ENCODE assay signal across 19 cellular contexts in genomic region chr15:91967935-91968605, GRCh38.
DNase-seq lines count a peak whose midpoint lies in the region; ATAC-seq, FAIRE-seq and TF ChIP-seq lines count a peak whose summit lies in the region.
"Had no signal": no experiment of that assay in that cellular context is flagged by ENCODE, and none has a peak within 500 bp of the region (broad histone marks: within the 10 kb centered on the region; RNA-seq: fewer than 3 reads in every experiment).

No MANE protein-coding gene starts in this region.

- no peak for TF ChIP-seq CTCF in AG10803 (conservative IDR thresholded peaks at IDR 0.05; ENCODE audit: low read length)
- no peak for TF ChIP-seq CTCF in bronchial epithelial cell (IDR thresholded peaks at IDR 0.05; ENCODE audit: insufficient read depth, low read length, severe bottlenecking)

- H3K27me3 ChIP-seq in bronchial epithelial cell (ENCODE audit: control insufficient read depth, insufficient read depth, low read length) (no peaks in the 10 kb centered on the region), layer of hippocampus (ENCODE audit: control insufficient read depth, insufficient read depth, low read length) (no peaks in the 10 kb centered on the region)
- H3K27me3 ChIP-seq: esophagus muscularis mucosa, testis had no signal

- no peak overlapping the region for H3K4me3 ChIP-seq in AG10803 (ENCODE audit: low read length)
- no peak overlapping the region for H3K4me3 ChIP-seq in bronchial epithelial cell (ENCODE audit: low read depth, low read length)
- H3K4me3 ChIP-seq: esophagus muscularis mucosa, testis had no signal

- H3K27ac ChIP-seq in layer of hippocampus (ENCODE audit: low read depth, low read length), result peak overlapping the region; percentile 50
- H3K27ac ChIP-seq: esophagus muscularis mucosa, HL-60, testis had no signal

- no peak for ATAC-seq in GM19395 (IDR thresholded peaks at IDR 0.05; ENCODE audit: unreplicated experiment)
- ATAC-seq: activated CD4-positive, alpha-beta T cell treated with anti-CD3 and anti-CD28 coated beads for 36 hours had no signal

- no peaks in the 10 kb centered on the region for H3K36me3 ChIP-seq in bronchial epithelial cell (ENCODE audit: control insufficient read depth, insufficient read depth, low read length)
- H3K36me3 ChIP-seq: esophagus muscularis mucosa had no signal

- FAIRE-seq in bronchial epithelial cell (lab: Jason Lieb, UNC), result no peak
- FAIRE-seq: D721Med, GM12891 had no signal

- peak; percentile 8 for DNase-seq in AG10803 (ENCODE audit: low read depth)
- peak; percentile 44 for DNase-seq in NCI-H187 treated with DMSO at 0.1 percent for 48 hours (lab: John Stamatoyannopoulos, UW)
- DNase-seq in bronchial epithelial cell (ENCODE audit: low read depth), result peak; percentile 50
- no peak for DNase-seq in EL
- DNase-seq in activated T-cell treated with anti-CD3 and anti-CD28 coated beads, Interleukin-2, amount 50 U/mL, for 1 hour, result no peak
- DNase-seq in RKO (ENCODE audit: low spot score), result no peak
- DNase-seq: activated CD4-positive, alpha-beta T cell treated with anti-CD3 and anti-CD28 coated beads for 36 hours; HCEC 1CT; MM.1S; NCI-H1694; NK-92 treated with Interleukin-12 subunit alpha and Interleukin-12 subunit beta, amount 100 ng/mL, for 24 hours; SW 1271; testis had no signal

Comparison
In these comparisons a context has a peak if more than half of its experiments do, and no peak if none do; other contexts are left out.
1. DNase-seq: peak in AG10803 (single experiment), NCI-H187 treated with DMSO at 0.1 percent for 48 hours (single experiment) and bronchial epithelial cell (single experiment); none in EL (single experiment), activated T-cell treated with anti-CD3 and anti-CD28 coated beads, Interleukin-2, amount 50 U/mL, for 1 hour (single experiment) and RKO (single experiment).